26 cellular contexts compared by ENCODE assay signal in genomic region chr3:159499031-159499793, GRCh38.
DNase-seq lines count a peak whose midpoint lies in the region; ATAC-seq and TF ChIP-seq lines count a peak whose summit lies in the region.
"Had no signal": no experiment of that assay in that cellular context is flagged by ENCODE, and none has a peak within 500 bp of the region (broad histone marks: within the 10 kb centered on the region; RNA-seq: fewer than 3 reads in every experiment).

No MANE protein-coding gene starts in this region.

- H3K23ac ChIP-seq in mesendoderm (ENCODE audit: low read length), result no peak overlapping the region

- DNase-seq in COLO829 (ENCODE audit: low spot score) (peak; percentile 21), LHCN-M2 (ENCODE audit: low read depth) (peak; percentile 24), brain microvascular endothelial cell (peak; percentile 68), mesendoderm (peak; percentile 37), globus pallidus (ENCODE audit: low spot score) (no peak), Kasumi-1 (lab: John Stamatoyannopoulos, UW) (no peak), NCI-H1930 (lab: John Stamatoyannopoulos, UW) (no peak)
- DNase-seq: ACHN; activated CD8-positive, alpha-beta memory T cell treated with anti-CD3 and anti-CD28 coated beads, Interleukin-2, amount 50 U/mL, for 4 hours; activated effector memory CD4-positive, alpha-beta T cell treated with anti-CD3 and anti-CD28 coated beads, Interleukin-2, amount 50 U/mL, for 16 hours; adrenal gland; CD8-positive, alpha-beta memory T cell; cerebellar nuclear complex; DMS79; GOT3; hypothalamus; KG1; midbrain; NCI-H1092; NCI-H69; stimulated activated naive CD4-positive, alpha-beta T cell; tibial artery had no signal

- H3K36me3 ChIP-seq in brain microvascular endothelial cell (replicated peaks), result no peaks in the 10 kb centered on the region
- H3K36me3 ChIP-seq in mesendoderm (ENCODE audit: control insufficient read depth, insufficient read depth, low read length), result no peaks in the 10 kb centered on the region
- H3K36me3 ChIP-seq: adrenal gland, tibial artery had no signal

- no peaks in the 10 kb centered on the region for H3K79me2 ChIP-seq in mesendoderm (ENCODE audit: control insufficient read depth, insufficient read depth, low read length)

- no peak overlapping the region for H4K5ac ChIP-seq in mesendoderm (ENCODE audit: low read length)

- H3K9me3 Mint-ChIP-seq in stimulated activated memory B cell treated with anti-CD40 and anti-IgM and Interleukin-4, amounts not matched to agents 10 μg/mL and 1 μg/mL and 100 μg/mL, for 72 hours, result peaks cover 3% of the 10 kb centered on the region
- H3K9me3 Mint-ChIP-seq: neural crest cell; T-helper 2 cell treated with Interferon-gamma antibody and Interleukin-4, amounts not matched to agents 5 μg/mL and 100 μg/mL, for 36 hours had no signal

- H3K79me1 ChIP-seq in mesendoderm (ENCODE audit: low read length), result no peaks in the 10 kb centered on the region

- no peak for TF ChIP-seq CTCF in brain microvascular endothelial cell (IDR thresholded peaks at IDR 0.05; ENCODE audit: low read depth, low read length, missing control alignments)

- no peak overlapping the region for H3K9ac ChIP-seq in mesendoderm (ENCODE audit: low read length)

- H3K56ac ChIP-seq in mesendoderm (ENCODE audit: low read length), result no peak overlapping the region

- H3K18ac ChIP-seq in mesendoderm (ENCODE audit: low read length), result no peak overlapping the region

- H3K4me1 Mint-ChIP-seq in stimulated activated memory B cell treated with anti-CD40 and anti-IgM and Interleukin-4, amounts not matched to agents 10 μg/mL and 1 μg/mL and 100 μg/mL, for 72 hours, result no peaks in the 10 kb centered on the region
- H3K4me1 Mint-ChIP-seq: CD8-positive, alpha-beta memory T cell; neural crest cell had no signal

- H3K4me3 ChIP-seq in brain microvascular endothelial cell (ENCODE audit: low read depth, low read length), result no peak overlapping the region
- H3K4me3 ChIP-seq in mesendoderm (ENCODE audit: low read length), result no peak overlapping the region
- H3K4me3 ChIP-seq: adrenal gland, tibial artery had no signal

- no peak overlapping the region for H3K4me3 Mint-ChIP-seq in stimulated activated memory B cell treated with anti-CD40 and anti-IgM and Interleukin-4, amounts not matched to agents 10 μg/mL and 1 μg/mL and 100 μg/mL, for 72 hours
- H3K4me3 Mint-ChIP-seq: CD8-positive, alpha-beta memory T cell; neural crest cell; T-helper 2 cell treated with Interferon-gamma antibody and Interleukin-4, amounts not matched to agents 5 μg/mL and 100 μg/mL, for 36 hours had no signal

- H3K4me2 ChIP-seq in mesendoderm (ENCODE audit: low read length), result no peak overlapping the region

- H2BK120ac ChIP-seq in mesendoderm (ENCODE audit: low read depth, low read length), result no peak overlapping the region

- H3K27ac ChIP-seq in brain microvascular endothelial cell (no peak overlapping the region), mesendoderm (ENCODE audit: low read depth, low read length) (no peak overlapping the region)
- H3K27ac ChIP-seq: adrenal gland, HL-60, tibial artery had no signal

- no peak for ATAC-seq in stimulated activated memory B cell treated with anti-CD40 and anti-IgM and Interleukin-4, amounts not matched to agents 10 μg/mL and 1 μg/mL and 100 μg/mL, for 72 hours

- no peaks in the 10 kb centered on the region for H3K27me3 Mint-ChIP-seq in stimulated activated memory B cell treated with anti-CD40 and anti-IgM and Interleukin-4, amounts not matched to agents 10 μg/mL and 1 μg/mL and 100 μg/mL, for 72 hours
- H3K27me3 Mint-ChIP-seq: CD8-positive, alpha-beta memory T cell had no signal

- no peak overlapping the region for H2BK15ac ChIP-seq in mesendoderm (replicated peaks; ENCODE audit: low read depth)

- in situ Hi-C loops in brain microvascular endothelial cell (cut with HindIII; ENCODE audit: low pct_ligation_motif_present, low sequenced_read_pairs), result no loop called here

- no peak overlapping the region for H2AK5ac ChIP-seq in mesendoderm (ENCODE audit: low read length)

- no peaks in the 10 kb centered on the region for H3K36me3 Mint-ChIP-seq in stimulated activated memory B cell treated with anti-CD40 and anti-IgM and Interleukin-4, amounts not matched to agents 10 μg/mL and 1 μg/mL and 100 μg/mL, for 72 hours
- H3K36me3 Mint-ChIP-seq: CD8-positive, alpha-beta memory T cell had no signal

- H3K27ac Mint-ChIP-seq in stimulated activated memory B cell treated with anti-CD40 and anti-IgM and Interleukin-4, amounts not matched to agents 10 μg/mL and 1 μg/mL and 100 μg/mL, for 72 hours, result no peak overlapping the region
- H3K27ac Mint-ChIP-seq: CD8-positive, alpha-beta memory T cell; T-helper 2 cell treated with Interferon-gamma antibody and Interleukin-4, amounts not matched to agents 5 μg/mL and 100 μg/mL, for 36 hours had no signal

- no peaks in the 10 kb centered on the region for H3K4me1 ChIP-seq in mesendoderm (ENCODE audit: control insufficient read depth, low read depth, low read length)
- H3K4me1 ChIP-seq: adrenal gland, tibial artery had no signal

- no peak overlapping the region for H4K8ac ChIP-seq in mesendoderm (ENCODE audit: low read depth, low read length)

- no peak overlapping the region for H2BK5ac ChIP-seq in mesendoderm (ENCODE audit: low read length)

- WGBS in mesendoderm (ENCODE audit: extremely low coverage, insufficient coverage, low lambda C conversion rate), result no CpG with 5 or more reads among the region's 6 CpGs

- H3K27me3 ChIP-seq in brain microvascular endothelial cell (replicated peaks) (no peaks in the 10 kb centered on the region), mesendoderm (ENCODE audit: insufficient read depth, low read length, poor library complexity) (no peaks in the 10 kb centered on the region)
- H3K27me3 ChIP-seq: adrenal gland, tibial artery had no signal

- no peak overlapping the region for H3K4ac ChIP-seq in mesendoderm (ENCODE audit: low read depth, low read length)

Comparison
In these comparisons a context has a peak if more than half of its experiments do, and no peak if none do; other contexts are left out.
1. DNase-seq: peak in COLO829 (single experiment), LHCN-M2 (single experiment), brain microvascular endothelial cell (single experiment) and mesendoderm (single experiment); none in globus pallidus (single experiment), Kasumi-1 (0 of 2) and NCI-H1930 (0 of 2).